In genomic region chr3:156862338-156862737, GRCh38 we compare ENCODE assay signal across 26 cellular contexts.
"Had no signal": no experiment of that assay in that cellular context is flagged by ENCODE, and none has a peak within 500 bp of the region (broad histone marks: within the 10 kb centered on the region; RNA-seq: fewer than 3 reads in every experiment).

No MANE protein-coding gene starts in this region.

- H3K27me3 ChIP-seq: gastroesophageal sphincter, hepatocyte, neutrophil, testis, transverse colon had no signal

- H3K27ac ChIP-seq: gastroesophageal sphincter, hepatocyte, neutrophil, skin epidermis, testis, transverse colon, VCaP had no signal

- H3K4me1 ChIP-seq: gastroesophageal sphincter, testis, transverse colon had no signal

- H3K4me3 ChIP-seq: gastroesophageal sphincter, hepatocyte, skin epidermis, testis, transverse colon had no signal

- H3K36me3 ChIP-seq: gastroesophageal sphincter, neutrophil, transverse colon had no signal

- H3K9me3 Mint-ChIP-seq: central memory CD8-positive, alpha-beta T cell; dendritic cell treated with granulocyte-macrophage colony-stimulating factor and Interleukin-4, amounts not matched to agents 40 ng/mL and 50 ng/mL, for 4 days; mesothelial cell of epicardium; naive B cell; nephron progenitor cell had no signal

- H3K27ac Mint-ChIP-seq: dendritic cell treated with granulocyte-macrophage colony-stimulating factor and Interleukin-4, amounts not matched to agents 40 ng/mL and 50 ng/mL, for 4 days; mesothelial cell of epicardium; naive B cell; nephron progenitor cell; progenitor cell of endocrine pancreas had no signal

- H3K4me1 Mint-ChIP-seq: central memory CD8-positive, alpha-beta T cell; mesothelial cell of epicardium; nephron progenitor cell had no signal

- H3K9me3 ChIP-seq: gastroesophageal sphincter, neutrophil, testis, transverse colon had no signal

- H3K36me3 Mint-ChIP-seq: mesothelial cell of epicardium, naive B cell had no signal

- H3K4me3 Mint-ChIP-seq: central memory CD8-positive, alpha-beta T cell; dendritic cell treated with granulocyte-macrophage colony-stimulating factor and Interleukin-4, amounts not matched to agents 40 ng/mL and 50 ng/mL, for 4 days; mesothelial cell of epicardium; naive B cell; nephron progenitor cell had no signal

- ATAC-seq: gastroesophageal sphincter; left colon; sciatic nerve; stimulated activated naive CD8-positive, alpha-beta T cell treated with anti-CD3 and anti-CD28 coated beads, Interleukin-15, Interleukin-2, amounts not matched to agents 100 U/mL and 50 U/mL, for 24 hours had no signal

- DNase-seq: activated CD4-positive, alpha-beta T cell treated with anti-CD3 and anti-CD28 coated beads for 4 hours; activated CD4-positive, alpha-beta T cell treated with anti-CD3 and anti-CD28 coated beads, Interleukin-2, amount 50 U/mL, for 4 hours; activated CD8-positive, alpha-beta memory T cell treated with anti-CD3 and anti-CD28 coated beads for 24 hours; activated effector memory CD4-positive, alpha-beta T cell treated with anti-CD3 and anti-CD28 coated beads, Interleukin-2, amount 50 U/mL, for 16 hours; activated naive CD4-positive, alpha-beta T cell treated with anti-CD3 and anti-CD28 coated beads, Interleukin-2, amount 50 U/mL, for 16 hours; amniotic stem cell; islet precursor cell; left colon; naive B cell; nephron progenitor cell; retina; stimulated activated CD4-positive, alpha-beta T cell treated with anti-CD3 and anti-CD28 coated beads, Interleukin-12 subunit alpha, Interleukin-12 subunit beta, amount 100 ng/mL, for 4 hours; stimulated activated CD4-positive, alpha-beta T cell treated with anti-CD3 and anti-CD28 coated beads, Interleukin-4, amount 100 ng/mL, for 1 hour; stimulated activated naive CD8-positive, alpha-beta T cell treated with anti-CD3 and anti-CD28 coated beads, Interleukin-15, Interleukin-2, amounts not matched to agents 100 U/mL and 50 U/mL, for 24 hours; testis; transverse colon had no signal

- H3K27me3 Mint-ChIP-seq: central memory CD8-positive, alpha-beta T cell; dendritic cell treated with granulocyte-macrophage colony-stimulating factor and Interleukin-4, amounts not matched to agents 40 ng/mL and 50 ng/mL, for 4 days; naive B cell; progenitor cell of endocrine pancreas had no signal
